ENCODE assay signal across 34 cellular contexts in genomic region chr6:2120912-2121311, GRCh38.
"Had no signal": no experiment of that assay in that cellular context is flagged by ENCODE, and none has a peak within 500 bp of the region (broad histone marks: within the 10 kb centered on the region; RNA-seq: fewer than 3 reads in every experiment).

No MANE protein-coding gene starts in this region.

- H3K27ac ChIP-seq: VCaP, WERI-Rb-1 had no signal

- H3K27me3 Mint-ChIP-seq: activated B cell treated with CpG ODN at 0.5 μM for 24 hours; activated CD4-positive, alpha-beta memory T cell treated with anti-CD3 and anti-CD28 coated beads for 36 hours; activated CD4-positive, alpha-beta memory T cell treated with anti-CD3 and anti-CD28 coated beads, Interleukin-2, amount 10 ng/mL, durations not matched to agents 7 days and 5 days; activated CD4-positive, alpha-beta T cell treated with anti-CD3 and anti-CD28 coated beads for 36 hours; activated CD4-positive, alpha-beta T cell treated with anti-CD3 and anti-CD28 coated beads, Interleukin-2, amount 10 ng/mL, durations not matched to agents 24 days and 14 days; activated CD4-positive, alpha-beta T cell treated with anti-CD3 and anti-CD28 coated beads, Interleukin-2, amount 10 ng/mL, durations not matched to agents 7 days and 5 days; activated CD8-positive, alpha-beta memory T cell treated with anti-CD3 and anti-CD28 coated beads, Interleukin-2, amount 10 ng/mL, durations not matched to agents 7 days and 5 days; activated CD8-positive, alpha-beta T cell treated with anti-CD3 and anti-CD28 coated beads for 36 hours; T-cell; T-helper 17 cell had no signal

- ATAC-seq: activated CD4-positive, alpha-beta T cell treated with anti-CD3 and anti-CD28 coated beads for 36 hours; activated CD4-positive, CD25-positive, alpha-beta regulatory T cell treated with anti-CD3 and anti-CD28 coated beads, Interleukin-2, amount 50 U/mL, for 24 hours; activated CD8-positive, alpha-beta memory T cell treated with anti-CD3 and anti-CD28 coated beads, Interleukin-2, amount 10 ng/mL, durations not matched to agents 7 days and 5 days; activated CD8-positive, alpha-beta T cell treated with anti-CD3 and anti-CD28 coated beads for 36 hours; activated CD8-positive, alpha-beta T cell treated with anti-CD3 and anti-CD28 coated beads, Interleukin-2, amount 10 ng/mL, durations not matched to agents 7 days and 5 days; T-cell; T-helper 17 cell; WTC11 had no signal

- FAIRE-seq: TTC549 had no signal

- H3K4me3 Mint-ChIP-seq: activated B cell treated with CpG ODN at 0.5 μM for 24 hours; activated CD4-positive, alpha-beta memory T cell treated with anti-CD3 and anti-CD28 coated beads for 36 hours; activated CD4-positive, alpha-beta memory T cell treated with anti-CD3 and anti-CD28 coated beads, Interleukin-2, amount 10 ng/mL, durations not matched to agents 7 days and 5 days; activated CD4-positive, alpha-beta T cell treated with anti-CD3 and anti-CD28 coated beads for 36 hours; activated CD4-positive, alpha-beta T cell treated with anti-CD3 and anti-CD28 coated beads, Interleukin-2, amount 10 ng/mL, durations not matched to agents 24 days and 14 days; activated CD4-positive, alpha-beta T cell treated with anti-CD3 and anti-CD28 coated beads, Interleukin-2, amount 10 ng/mL, durations not matched to agents 7 days and 5 days; activated CD8-positive, alpha-beta memory T cell treated with anti-CD3 and anti-CD28 coated beads, Interleukin-2, amount 10 ng/mL, durations not matched to agents 7 days and 5 days; activated CD8-positive, alpha-beta T cell treated with anti-CD3 and anti-CD28 coated beads for 36 hours; activated CD8-positive, alpha-beta T cell treated with anti-CD3 and anti-CD28 coated beads, Interleukin-2, amount 10 ng/mL, durations not matched to agents 7 days and 5 days; T-cell; T-helper 1 cell treated with Interleukin-12 subunit alpha and Interleukin-12 subunit beta and Interleukin-4 antibody, amounts not matched to agents 30 μg/mL and 1 μg/mL, for 36 hours; T-helper 17 cell; T-helper 2 cell treated with Interferon-gamma antibody and Interleukin-4, amounts not matched to agents 5 μg/mL and 100 μg/mL, for 36 hours; WTC11 had no signal

- H3K36me3 Mint-ChIP-seq: WTC11 had no signal

- DNase-seq: activated B cell treated with CpG ODN at 0.5 μM for 24 hours; activated CD4-positive, alpha-beta memory T cell treated with anti-CD3 and anti-CD28 coated beads for 36 hours; activated CD4-positive, alpha-beta memory T cell treated with anti-CD3 and anti-CD28 coated beads, Interleukin-2, amount 10 ng/mL, durations not matched to agents 7 days and 5 days; activated CD4-positive, alpha-beta T cell treated with anti-CD3 and anti-CD28 coated beads for 1 hour; activated CD4-positive, alpha-beta T cell treated with anti-CD3 and anti-CD28 coated beads for 36 hours; activated CD4-positive, alpha-beta T cell treated with anti-CD3 and anti-CD28 coated beads for 4 hours; activated CD4-positive, alpha-beta T cell treated with anti-CD3 and anti-CD28 coated beads for 48 hours; activated CD4-positive, alpha-beta T cell treated with anti-CD3 and anti-CD28 coated beads, Interleukin-2, amount 10 ng/mL, durations not matched to agents 24 days and 14 days; activated CD4-positive, alpha-beta T cell treated with anti-CD3 and anti-CD28 coated beads, Interleukin-2, amount 10 ng/mL, durations not matched to agents 7 days and 5 days; activated CD4-positive, alpha-beta T cell treated with anti-CD3 and anti-CD28 coated beads, Interleukin-2, amount 50 U/mL, for 1 hour; activated CD4-positive, alpha-beta T cell treated with anti-CD3 and anti-CD28 coated beads, Interleukin-2, amount 50 U/mL, for 4 hours; activated CD4-positive, alpha-beta T cell treated with anti-CD3 and anti-CD28 coated beads, Interleukin-2, amount 50 U/mL, for 48 hours; activated CD4-positive, CD25-positive, alpha-beta regulatory T cell; activated CD4-positive, CD25-positive, alpha-beta regulatory T cell treated with anti-CD3 and anti-CD28 coated beads, Interleukin-2, amount 50 U/mL, for 72 hours; activated CD8-positive, alpha-beta memory T cell treated with anti-CD3 and anti-CD28 coated beads for 24 hours; activated CD8-positive, alpha-beta memory T cell treated with anti-CD3 and anti-CD28 coated beads, Interleukin-2, amount 10 ng/mL, durations not matched to agents 7 days and 5 days; activated CD8-positive, alpha-beta memory T cell treated with anti-CD3 and anti-CD28 coated beads, Interleukin-2, amount 50 U/mL, for 4 hours; activated CD8-positive, alpha-beta memory T cell treated with anti-CD3 and anti-CD28 coated beads, Interleukin-2, amount 50 U/mL, for 48 hours; activated CD8-positive, alpha-beta T cell treated with anti-CD3 and anti-CD28 coated beads for 36 hours; activated CD8-positive, alpha-beta T cell treated with anti-CD3 and anti-CD28 coated beads, Interleukin-2, amount 10 ng/mL, durations not matched to agents 7 days and 5 days; SW 1271; T-cell; T-helper 1 cell; T-helper 17 cell; T-helper 2 cell; T-helper 9 cell; T1000; WERI-Rb-1 had no signal

- H3K27ac Mint-ChIP-seq: activated B cell treated with CpG ODN at 0.5 μM for 24 hours; activated CD4-positive, alpha-beta memory T cell treated with anti-CD3 and anti-CD28 coated beads for 36 hours; activated CD4-positive, alpha-beta memory T cell treated with anti-CD3 and anti-CD28 coated beads, Interleukin-2, amount 10 ng/mL, durations not matched to agents 7 days and 5 days; activated CD4-positive, alpha-beta T cell treated with anti-CD3 and anti-CD28 coated beads for 36 hours; activated CD4-positive, alpha-beta T cell treated with anti-CD3 and anti-CD28 coated beads, Interleukin-2, amount 10 ng/mL, durations not matched to agents 24 days and 14 days; activated CD4-positive, alpha-beta T cell treated with anti-CD3 and anti-CD28 coated beads, Interleukin-2, amount 10 ng/mL, durations not matched to agents 7 days and 5 days; activated CD8-positive, alpha-beta memory T cell treated with anti-CD3 and anti-CD28 coated beads, Interleukin-2, amount 10 ng/mL, durations not matched to agents 7 days and 5 days; activated CD8-positive, alpha-beta T cell treated with anti-CD3 and anti-CD28 coated beads for 36 hours; activated CD8-positive, alpha-beta T cell treated with anti-CD3 and anti-CD28 coated beads, Interleukin-2, amount 10 ng/mL, durations not matched to agents 7 days and 5 days; T-cell; T-helper 1 cell treated with Interleukin-12 subunit alpha and Interleukin-12 subunit beta and Interleukin-4 antibody, amounts not matched to agents 30 μg/mL and 1 μg/mL, for 36 hours; T-helper 17 cell; T-helper 2 cell treated with Interferon-gamma antibody and Interleukin-4, amounts not matched to agents 5 μg/mL and 100 μg/mL, for 36 hours; WTC11 had no signal

- H3K36me3 ChIP-seq: WERI-Rb-1 had no signal

- H3K4me1 Mint-ChIP-seq: activated B cell treated with CpG ODN at 0.5 μM for 24 hours; activated CD4-positive, alpha-beta memory T cell treated with anti-CD3 and anti-CD28 coated beads, Interleukin-2, amount 10 ng/mL, durations not matched to agents 7 days and 5 days; activated CD4-positive, alpha-beta T cell treated with anti-CD3 and anti-CD28 coated beads for 36 hours; activated CD4-positive, alpha-beta T cell treated with anti-CD3 and anti-CD28 coated beads, Interleukin-2, amount 10 ng/mL, durations not matched to agents 7 days and 5 days; T-cell had no signal

- H3K9me3 Mint-ChIP-seq: activated B cell treated with CpG ODN at 0.5 μM for 24 hours; activated CD4-positive, alpha-beta memory T cell treated with anti-CD3 and anti-CD28 coated beads for 36 hours; activated CD4-positive, alpha-beta memory T cell treated with anti-CD3 and anti-CD28 coated beads, Interleukin-2, amount 10 ng/mL, durations not matched to agents 7 days and 5 days; activated CD4-positive, alpha-beta T cell treated with anti-CD3 and anti-CD28 coated beads, Interleukin-2, amount 10 ng/mL, durations not matched to agents 24 days and 14 days; activated CD4-positive, alpha-beta T cell treated with anti-CD3 and anti-CD28 coated beads, Interleukin-2, amount 10 ng/mL, durations not matched to agents 7 days and 5 days; activated CD8-positive, alpha-beta T cell treated with anti-CD3 and anti-CD28 coated beads for 36 hours; T-cell; T-helper 1 cell treated with Interleukin-12 subunit alpha and Interleukin-12 subunit beta and Interleukin-4 antibody, amounts not matched to agents 30 μg/mL and 1 μg/mL, for 36 hours; T-helper 2 cell treated with Interferon-gamma antibody and Interleukin-4, amounts not matched to agents 5 μg/mL and 100 μg/mL, for 36 hours; WTC11 had no signal
